ENCODE assay signal across 8 cellular contexts in genomic region chr12:6452245-6452731, GRCh38. TPM values are rescaled to one million over a fixed set of nuclear protein-coding genes. Genes with fewer than 3 reads are reported as not detected.
A peak's percentile ranks its signal among the peaks of the same experiment; 100 is the strongest.
DNase-seq lines count a peak whose midpoint lies in the region; ATAC-seq and TF ChIP-seq lines count a peak whose summit lies in the region.

No MANE protein-coding gene starts in this region.

- ATAC-seq in HG02763 (IDR thresholded peaks at IDR 0.05; ENCODE audit: unreplicated experiment) (peak; percentile 10), HG03378 (IDR thresholded peaks at IDR 0.05; ENCODE audit: unreplicated experiment) (no peak)

- intact Hi-C loops in activated T-helper 2 cell treated with anti-CD3 and anti-CD28 coated beads, Interferon-gamma antibody, Interleukin-2, Interleukin-4, amounts not matched to agents 10 μg/mL and 5 μg/mL and 100 μg/mL, durations not matched to agents 14 hours and 24 hours and 36 hours (cut with micrococcal nuclease), result loop anchor here (1.0 to 2.0 kb wide), 4 partner anchors 10 to 41 kb away; partner anchors contain the start of gene MRPL51
- intact Hi-C loops in cardiac septum (cut with DNase I), result loop anchor here (5.0 kb wide), 1 partner anchor 115 kb away; no protein-coding TSS in a partner anchor

- no peak for TF ChIP-seq CTCF in C4-2B (conservative IDR thresholded peaks at IDR 0.05)
- TF ChIP-seq CTCF in progenitor cell of endocrine pancreas (IDR thresholded peaks at IDR 0.05; ENCODE audit: unreplicated experiment), result no peak

- H3K27me3 Mint-ChIP-seq in activated T-helper 2 cell treated with anti-CD3 and anti-CD28 coated beads, Interferon-gamma antibody, Interleukin-2, Interleukin-4, amounts not matched to agents 10 μg/mL and 5 μg/mL and 100 μg/mL, durations not matched to agents 14 hours and 24 hours and 36 hours (ENCODE audit: low read depth), result no peaks in the 10 kb centered on the region
- no peaks in the 10 kb centered on the region for H3K27me3 Mint-ChIP-seq in progenitor cell of endocrine pancreas

- no peak for DNase-seq in activated T-helper 2 cell treated with anti-CD3 and anti-CD28 coated beads, Interferon-gamma antibody, Interleukin-2, Interleukin-4, amounts not matched to agents 10 μg/mL and 5 μg/mL and 100 μg/mL, durations not matched to agents 14 hours and 24 hours and 36 hours (ENCODE audit: low spot score)
- DNase-seq in cardiac septum (ENCODE audit: low spot score) (peak; percentile 82), progenitor cell of endocrine pancreas (ENCODE audit: low spot score, unreplicated experiment) (no peak), NCI-H1436 treated with DMSO at 0.1 percent for 48 hours (lab: John Stamatoyannopoulos, UW) (no peak), NCI-H69 (lab: John Stamatoyannopoulos, UW) (no peak)

- peaks cover 52% of the 10 kb centered on the region for H3K4me1 Mint-ChIP-seq in activated T-helper 2 cell treated with anti-CD3 and anti-CD28 coated beads, Interferon-gamma antibody, Interleukin-2, Interleukin-4, amounts not matched to agents 10 μg/mL and 5 μg/mL and 100 μg/mL, durations not matched to agents 14 hours and 24 hours and 36 hours (ENCODE audit: low read depth)
- peaks cover 24% of the 10 kb centered on the region for H3K4me1 Mint-ChIP-seq in progenitor cell of endocrine pancreas (ENCODE audit: low read depth)

- H3K27ac Mint-ChIP-seq in activated T-helper 2 cell treated with anti-CD3 and anti-CD28 coated beads, Interferon-gamma antibody, Interleukin-2, Interleukin-4, amounts not matched to agents 10 μg/mL and 5 μg/mL and 100 μg/mL, durations not matched to agents 14 hours and 24 hours and 36 hours, result peak overlapping the region; percentile 92
- H3K27ac Mint-ChIP-seq in progenitor cell of endocrine pancreas, result peak overlapping the region; percentile 89

- peaks cover 68% of the 10 kb centered on the region for H3K36me3 Mint-ChIP-seq in activated T-helper 2 cell treated with anti-CD3 and anti-CD28 coated beads, Interferon-gamma antibody, Interleukin-2, Interleukin-4, amounts not matched to agents 10 μg/mL and 5 μg/mL and 100 μg/mL, durations not matched to agents 14 hours and 24 hours and 36 hours (ENCODE audit: low read depth)
- peaks cover 3% of the 10 kb centered on the region for H3K36me3 Mint-ChIP-seq in progenitor cell of endocrine pancreas (ENCODE audit: insufficient read depth)

- peak overlapping the region; percentile 92 for H3K4me3 Mint-ChIP-seq in activated T-helper 2 cell treated with anti-CD3 and anti-CD28 coated beads, Interferon-gamma antibody, Interleukin-2, Interleukin-4, amounts not matched to agents 10 μg/mL and 5 μg/mL and 100 μg/mL, durations not matched to agents 14 hours and 24 hours and 36 hours (ENCODE audit: low read depth)
- H3K4me3 Mint-ChIP-seq in progenitor cell of endocrine pancreas (ENCODE audit: low read depth), result peak overlapping the region; percentile 79

- no peaks in the 10 kb centered on the region for H3K9me3 Mint-ChIP-seq in activated T-helper 2 cell treated with anti-CD3 and anti-CD28 coated beads, Interferon-gamma antibody, Interleukin-2, Interleukin-4, amounts not matched to agents 10 μg/mL and 5 μg/mL and 100 μg/mL, durations not matched to agents 14 hours and 24 hours and 36 hours
- H3K9me3 Mint-ChIP-seq in progenitor cell of endocrine pancreas (ENCODE audit: low read depth), result no peaks in the 10 kb centered on the region

- H3K27ac ChIP-seq in C4-2B, result peak overlapping the region; percentile 93

RNA-seq across cellular contexts. Expression of gene TAPBPL, which starts 0.4 kb away (rescaled TPM):
- total RNA-seq in activated T-helper 2 cell treated with anti-CD3 and anti-CD28 coated beads, Interferon-gamma antibody, Interleukin-2, Interleukin-4, amounts not matched to agents 10 μg/mL and 5 μg/mL and 100 μg/mL, durations not matched to agents 14 hours and 24 hours and 36 hours, result 30.9 and 37.4 TPM in 2 replicates
- total RNA-seq in cardiac septum (17.2 TPM), progenitor cell of endocrine pancreas (2.4 TPM in 2 replicates)

RNA-seq across cellular contexts. Expression of gene CD27, which starts 7.5 kb away (rescaled TPM):
- total RNA-seq in activated T-helper 2 cell treated with anti-CD3 and anti-CD28 coated beads, Interferon-gamma antibody, Interleukin-2, Interleukin-4, amounts not matched to agents 10 μg/mL and 5 μg/mL and 100 μg/mL, durations not matched to agents 14 hours and 24 hours and 36 hours, result 23.3 and 25.9 TPM in 2 replicates
- not detected for total RNA-seq in cardiac septum
- not detected in 2 replicates for total RNA-seq in progenitor cell of endocrine pancreas

RNA-seq across cellular contexts. Expression of gene VAMP1, which starts 18.2 kb away (rescaled TPM):
- 38.7 and 40.7 TPM in 2 replicates for total RNA-seq in activated T-helper 2 cell treated with anti-CD3 and anti-CD28 coated beads, Interferon-gamma antibody, Interleukin-2, Interleukin-4, amounts not matched to agents 10 μg/mL and 5 μg/mL and 100 μg/mL, durations not matched to agents 14 hours and 24 hours and 36 hours
- total RNA-seq in cardiac septum (4.1 TPM), progenitor cell of endocrine pancreas (3.6 and 5.5 TPM in 2 replicates)

RNA-seq across cellular contexts. Expression of gene MRPL51, which starts 40.8 kb away (rescaled TPM):
- 262 and 283 TPM in 2 replicates for total RNA-seq in activated T-helper 2 cell treated with anti-CD3 and anti-CD28 coated beads, Interferon-gamma antibody, Interleukin-2, Interleukin-4, amounts not matched to agents 10 μg/mL and 5 μg/mL and 100 μg/mL, durations not matched to agents 14 hours and 24 hours and 36 hours
- 174 TPM for total RNA-seq in cardiac septum
- total RNA-seq in progenitor cell of endocrine pancreas, result 279 and 297 TPM in 2 replicates

RNA-seq across cellular contexts. Expression of gene NCAPD2, which starts 41.6 kb away (rescaled TPM):
- 114 and 120 TPM in 2 replicates for total RNA-seq in activated T-helper 2 cell treated with anti-CD3 and anti-CD28 coated beads, Interferon-gamma antibody, Interleukin-2, Interleukin-4, amounts not matched to agents 10 μg/mL and 5 μg/mL and 100 μg/mL, durations not matched to agents 14 hours and 24 hours and 36 hours
- total RNA-seq in cardiac septum (12.0 TPM), progenitor cell of endocrine pancreas (97.4 and 99.1 TPM in 2 replicates)

Comparison
In these comparisons a context has a peak if more than half of its experiments do, and no peak if none do; other contexts are left out.
1. RNA of gene CD27, which starts 7.5 kb away (total RNA-seq): 23.3 to 25.9 TPM in activated T-helper 2 cell treated with anti-CD3 and anti-CD28 coated beads, Interferon-gamma antibody, Interleukin-2, Interleukin-4, amounts not matched to agents 10 μg/mL and 5 μg/mL and 100 μg/mL, durations not matched to agents 14 hours and 24 hours and 36 hours; not detected in progenitor cell of endocrine pancreas and not detected in cardiac septum (single experiment); every median in the first group is over 10 times any median in the second.